8 cellular contexts compared by ENCODE assay signal in the genomic region with DNA sequence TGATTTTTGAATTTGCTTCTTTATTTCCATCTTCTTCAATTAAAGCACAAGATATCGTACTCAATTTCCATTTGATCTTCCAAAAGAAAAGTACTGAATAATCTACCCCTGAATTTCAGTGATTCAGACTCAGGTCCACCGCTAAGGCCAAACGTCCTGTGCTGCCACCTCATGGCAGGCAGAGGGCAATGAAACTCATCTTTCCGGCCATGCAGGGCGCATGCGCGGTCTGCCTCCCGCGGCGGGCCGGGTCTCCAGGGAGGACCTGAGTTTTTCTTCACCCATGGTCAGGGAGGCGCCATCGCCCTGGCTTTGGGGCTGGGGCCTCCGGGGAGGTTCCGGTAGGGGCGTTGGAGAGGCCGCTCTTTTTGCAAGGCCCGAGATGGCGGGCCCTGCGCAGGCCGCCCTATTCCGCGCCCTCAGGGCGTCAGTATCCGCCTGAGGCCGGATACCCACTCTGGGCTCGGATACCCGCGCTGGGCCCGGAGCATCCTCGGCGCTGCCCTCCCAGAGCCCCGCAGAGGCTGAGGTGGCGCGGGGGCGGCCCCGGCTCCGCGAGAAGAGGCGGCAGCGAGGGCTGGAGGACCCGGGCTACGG. TPM values are rescaled to one million over a fixed set of nuclear protein-coding genes. Genes with fewer than 3 reads are reported as not detected.
DNase-seq lines count a peak whose midpoint lies in the region; ATAC-seq, FAIRE-seq and TF ChIP-seq lines count a peak whose summit lies in the region.
"Not testable (repeated sequence)": the region's sequence is repeated elsewhere in the genome, so short reads cannot be mapped to it uniquely, and the experiment has no call there.

No MANE protein-coding gene starts in this region.

- H3K27me3 Mint-ChIP-seq in CD4-positive, alpha-beta memory T cell; WTC11 (ENCODE audit: low read depth); astrocyte (ENCODE audit: low read depth, unreplicated experiment); neural progenitor cell (ENCODE audit: insufficient read depth, low read depth): not testable (repeated sequence)

- peak; percentile 44 for ATAC-seq in HG02798 (IDR thresholded peaks at IDR 0.05; ENCODE audit: poor library complexity, unreplicated experiment)
- ATAC-seq in WTC11: peak; percentile 34; the same call in 1 of the 2 replicates

- not testable (repeated sequence) for H3K36me3 ChIP-seq in CD4-positive, alpha-beta memory T cell (ENCODE audit: insufficient read depth, low read length); astrocyte (ENCODE audit: insufficient read depth, low read length); cardiac muscle cell; neural progenitor cell

- not testable (repeated sequence) for H3K4me1 ChIP-seq in CD4-positive, alpha-beta memory T cell (ENCODE audit: insufficient read depth, low read length); astrocyte (ENCODE audit: insufficient read depth, low read length); cardiac muscle cell (ENCODE audit: low read depth); neural progenitor cell

- H3K27me3 ChIP-seq in CD4-positive, alpha-beta memory T cell (ENCODE audit: insufficient read depth, low read length); astrocyte (ENCODE audit: insufficient read depth, low read length); cardiac muscle cell; neural progenitor cell: not testable (repeated sequence)

- peak overlapping the region; percentile 55 for H3K27ac ChIP-seq in CD4-positive, alpha-beta memory T cell (ENCODE audit: low read depth, low read length)
- peak overlapping the region; percentile 48 for H3K27ac ChIP-seq in astrocyte (ENCODE audit: low read depth, low read length)
- not testable (repeated sequence) for H3K27ac ChIP-seq in cardiac muscle cell, neural progenitor cell

- not testable (repeated sequence) for H3F3A ChIP-seq in neural progenitor cell (ENCODE audit: low read depth)

- peak overlapping the region; percentile 78 for H2AFZ ChIP-seq in astrocyte (ENCODE audit: low read depth, low read length)
- peak overlapping the region; percentile 75 for H2AFZ ChIP-seq in neural progenitor cell (replicated peaks)

- peak overlapping the region; percentile 79 to 89 (median 86) for H3K4me3 Mint-ChIP-seq in CD4-positive, alpha-beta memory T cell
- H3K4me3 Mint-ChIP-seq in WTC11 (peak overlapping the region; percentile 56), astrocyte (ENCODE audit: unreplicated experiment) (peak overlapping the region; percentile 80), neural progenitor cell (peak overlapping the region; percentile 80)

- H3K9me3 Mint-ChIP-seq in CD4-positive, alpha-beta memory T cell; WTC11; astrocyte (ENCODE audit: unreplicated experiment); neural progenitor cell: not testable (repeated sequence)

- CTCF ChIA-PET in CD4-positive, alpha-beta memory T cell (lab: Charles Lee; ENCODE audit: partially characterized antibody); WTC11 (lab: Charles Lee): not testable (repeated sequence)

- H4K20me1 ChIP-seq in astrocyte (ENCODE audit: insufficient read depth, low read length); neural progenitor cell (ENCODE audit: low read depth): not testable (repeated sequence)

- peak overlapping the region; percentile 83 for H3K9ac ChIP-seq in astrocyte (ENCODE audit: low read length)
- not testable (repeated sequence) for H3K9ac ChIP-seq in neural progenitor cell

- peak overlapping the region in 1 of 2 donors; percentile 52 for H3K4me3 ChIP-seq in CD4-positive, alpha-beta memory T cell (ENCODE audit: low read length in 2 of 2)
- H3K4me3 ChIP-seq in astrocyte (ENCODE audit: insufficient read depth, low read depth, low read length): peak overlapping the region; percentile 56
- H3K4me3 ChIP-seq in cardiac muscle cell: peak overlapping the region; percentile 41
- H3K4me3 ChIP-seq in neural progenitor cell: peak overlapping the region; percentile 48

- not testable (repeated sequence) for H3K36me3 Mint-ChIP-seq in CD4-positive, alpha-beta memory T cell; WTC11; astrocyte (ENCODE audit: low read depth, unreplicated experiment); neural progenitor cell

- not testable (repeated sequence) for FAIRE-seq in astrocyte (lab: Jason Lieb, UNC)

- DNase-seq in CD4-positive, alpha-beta memory T cell: peak; percentile 84 to 89 (median 88)
- DNase-seq in NCI-H460 (ENCODE audit: extremely low read depth, low read depth): peak; percentile 27
- peak; percentile 68 for DNase-seq in WTC11 (ENCODE audit: low spot score)
- peak; percentile 11 for DNase-seq in astrocyte (ENCODE audit: low read depth)
- DNase-seq in cardiac muscle cell (ENCODE audit: low read depth in 1 of 2, low spot score in 1 of 2): peak; percentile 28 to 71
- DNase-seq in neural progenitor cell (ENCODE audit: low spot score): peak; percentile 69
- peak; percentile 71 for DNase-seq in stimulated activated CD8-positive, alpha-beta memory T cell treated with anti-CD3 and anti-CD28 coated beads, Interleukin-4, amount 100 ng/mL, for 48 hours

- TF ChIP-seq CTCF in WTC11 (IDR thresholded peaks at IDR 0.05): peak; percentile 45; the same call in 1 of the 2 replicates
- TF ChIP-seq CTCF in astrocyte (IDR thresholded peaks at IDR 0.05; ENCODE audit: insufficient read depth, low read depth, low read length): peak; percentile 28
- TF ChIP-seq CTCF in cardiac muscle cell (IDR thresholded peaks at IDR 0.05; ENCODE audit: low read depth, low read length): peak; percentile 58
- TF ChIP-seq CTCF in neural progenitor cell (IDR thresholded peaks at IDR 0.05): peak; percentile 73

- H3K9me3 ChIP-seq in CD4-positive, alpha-beta memory T cell (ENCODE audit: control insufficient read depth in 1 of 2, low read length in 2 of 2); astrocyte (ENCODE audit: insufficient read depth, low read depth, low read length); cardiac muscle cell (ENCODE audit: low read depth); neural progenitor cell (ENCODE audit: low read depth): not testable (repeated sequence)

- peak overlapping the region; percentile 74 for H3K4me2 ChIP-seq in astrocyte (ENCODE audit: low read length)
- H3K4me2 ChIP-seq in neural progenitor cell: peak overlapping the region; percentile 62

- H3K4me1 Mint-ChIP-seq in CD4-positive, alpha-beta memory T cell: peaks cover 5 to 21% (median 13%) of the 10 kb centered on the region in 4 donors
- H3K4me1 Mint-ChIP-seq in WTC11; astrocyte (ENCODE audit: low read depth, unreplicated experiment); neural progenitor cell: not testable (repeated sequence)

- not testable (repeated sequence) for H3K79me2 ChIP-seq in astrocyte (ENCODE audit: insufficient read depth, low read length); neural progenitor cell (ENCODE audit: low read depth)

- peak overlapping the region; percentile 1 to 93 (median 89) for H3K27ac Mint-ChIP-seq in CD4-positive, alpha-beta memory T cell
- not testable (repeated sequence) for H3K27ac Mint-ChIP-seq in WTC11; astrocyte (ENCODE audit: unreplicated experiment); neural progenitor cell

- intact Hi-C loops in CD4-positive, alpha-beta memory T cell (cut with micrococcal nuclease): loop anchor here (1.0 kb wide), 1 partner anchor 72 kb away; no protein-coding TSS in a partner anchor

- POLR2A ChIA-PET in CD4-positive, alpha-beta memory T cell (lab: Charles Lee; ENCODE audit: partially characterized antibody); WTC11 (lab: Charles Lee): not testable (repeated sequence)

RNA-seq across cellular contexts. Expression of a gene that starts 23.3 kb away (rescaled TPM):
- not detected for total RNA-seq in CD4-positive, alpha-beta memory T cell
- not detected for polyA plus RNA-seq in CD4-positive, alpha-beta memory T cell
- total RNA-seq in NCI-H460 (2014; rRNA removed; shearing (Covaris generic)): not detected in 2 replicates
- not detected in 2 replicates for polyA plus RNA-seq in NCI-H460 (2014; cell fraction: nucleus; rRNA removed)
- total RNA-seq in WTC11 (2021) (not detected in 3 replicates), astrocyte (not detected in 2 replicates), cardiac muscle cell (not detected in 2 replicates), neural progenitor cell (ENCODE audit: low replicate concordance) (not detected in 2 replicates)
- not detected in 2 replicates for polyA plus RNA-seq in cardiac muscle cell

RNA-seq across cellular contexts. Expression of a gene that starts 47.3 kb away (rescaled TPM):
- not detected for total RNA-seq in CD4-positive, alpha-beta memory T cell
- polyA plus RNA-seq in CD4-positive, alpha-beta memory T cell: under 1 TPM in 1 of 2 donors, not detected in 1; 0.10 TPM
- total RNA-seq in NCI-H460 (2014; rRNA removed; shearing (Covaris generic)): not detected in 2 replicates
- polyA plus RNA-seq in NCI-H460 (2014; cell fraction: nucleus; rRNA removed): not detected in 2 replicates
- 0.35 to 0.44 TPM (median 0.39 TPM) in 3 replicates for total RNA-seq in WTC11 (2021)
- not detected in 2 replicates for total RNA-seq in astrocyte
- 0.18 and 0.28 TPM in 2 replicates for total RNA-seq in cardiac muscle cell
- polyA plus RNA-seq in cardiac muscle cell: 0.97 TPM in 1 of 2 replicates, not detected in the other
- total RNA-seq in neural progenitor cell (ENCODE audit: low replicate concordance): 0.09 TPM in 1 of 2 replicates, not detected in the other

RNA-seq across cellular contexts. Expression of a gene that starts 56.7 kb away (rescaled TPM):
- total RNA-seq in CD4-positive, alpha-beta memory T cell: 1 to 10 TPM; 1.2 to 2.1 TPM
- 1 to 10 TPM in 1 of 2 donors, under 1 TPM in 1; 0.69 to 1.2 TPM for polyA plus RNA-seq in CD4-positive, alpha-beta memory T cell
- not detected in 2 replicates for total RNA-seq in NCI-H460 (2014; rRNA removed; shearing (Covaris generic))
- 0.21 and 0.79 TPM in 2 replicates for polyA plus RNA-seq in NCI-H460 (2014; cell fraction: nucleus; rRNA removed)
- 0.44 to 0.62 TPM in 2 of 3 replicates, not detected in the other for total RNA-seq in WTC11 (2021)
- total RNA-seq in astrocyte: 0.32 and 1.6 TPM in 2 replicates
- 1.8 TPM in 1 of 2 replicates, not detected in the other for total RNA-seq in cardiac muscle cell
- 0.65 and 1.9 TPM in 2 replicates for polyA plus RNA-seq in cardiac muscle cell
- total RNA-seq in neural progenitor cell (ENCODE audit: low replicate concordance): 0.43 and 2.0 TPM in 2 replicates

Comparison
In these comparisons a context has a peak if more than half of its experiments do, and no peak if none do; other contexts are left out.
1. DNase-seq: peak in every context shown above with its lines; median percentile 88 in CD4-positive, alpha-beta memory T cell; 71 in stimulated activated CD8-positive, alpha-beta memory T cell treated with anti-CD3 and anti-CD28 coated beads, Interleukin-4, amount 100 ng/mL, for 48 hours; 69 in neural progenitor cell; 68 in WTC11; 50 in cardiac muscle cell; 27 in NCI-H460; 11 in astrocyte.